Comparison of ENCODE assay signal across 5 cellular contexts in the genomic region with DNA sequence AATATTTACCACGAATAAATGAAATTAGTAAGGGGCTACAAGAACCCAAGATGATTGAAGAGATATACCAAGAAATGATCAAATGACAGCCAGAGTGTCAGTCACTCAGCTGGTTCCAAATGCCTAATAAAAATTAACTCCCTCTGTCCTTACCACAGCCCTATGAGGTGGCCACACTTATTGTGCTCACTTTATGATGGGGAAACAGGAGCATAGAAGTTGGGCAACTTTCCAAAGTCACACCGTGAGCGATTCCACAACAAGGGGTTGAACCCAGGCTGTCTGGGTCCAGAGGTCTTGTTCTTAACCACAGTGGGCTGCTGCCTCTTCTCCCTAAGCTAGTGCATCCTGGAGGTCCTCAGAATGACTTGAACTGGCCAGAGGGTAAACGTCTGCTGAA. TPM values are rescaled to one million over a fixed set of nuclear protein-coding genes. Genes with fewer than 3 reads are reported as not detected.
"Had no signal": no experiment of that assay in that cellular context is flagged by ENCODE, and none has a peak within 500 bp of the region (broad histone marks: within the 10 kb centered on the region; RNA-seq: fewer than 3 reads in every experiment).

No MANE protein-coding gene starts in this region.

RNA-seq across cellular contexts. Expression of a gene that starts 31.6 kb away (rescaled TPM):
- total RNA-seq: HepG2, HT1080, K562 had no signal
- polyA plus RNA-seq: HepG2, IgD-negative memory B cell, K562 had no signal

RNA-seq across cellular contexts. Expression of a gene that starts 59.1 kb away (rescaled TPM):
- total RNA-seq: HepG2, HT1080, K562 had no signal
- polyA plus RNA-seq: HepG2, IgD-negative memory B cell, IMR-90, K562 had no signal
